ENCODE assay signal across 1 cellular context in the genomic region with DNA sequence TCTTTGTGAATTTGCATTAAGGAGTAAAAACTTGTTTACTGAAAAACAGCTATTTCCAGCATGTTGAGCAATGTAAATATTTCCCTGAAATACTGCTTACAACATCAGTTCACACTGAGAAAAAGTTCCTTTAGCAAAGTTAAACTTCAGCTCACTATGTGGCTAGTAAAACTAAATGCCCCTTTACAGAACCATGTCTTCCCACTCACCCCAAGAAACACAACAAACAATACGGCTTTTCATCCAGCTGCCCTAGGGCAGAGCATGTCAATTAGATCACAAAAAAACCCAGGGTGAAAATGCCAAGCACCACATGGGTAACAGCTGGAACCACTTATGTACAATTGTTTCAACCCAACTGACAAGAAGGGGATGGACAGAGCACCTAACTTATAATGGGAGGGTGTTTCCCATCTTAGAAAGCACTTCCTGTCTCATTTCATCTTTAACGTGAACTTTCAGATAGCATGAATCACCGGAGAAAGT.
A peak's percentile ranks its signal among the peaks of the same experiment; 100 is the strongest.
TF ChIP-seq lines count a peak whose summit lies in the region.

No MANE protein-coding gene starts in this region.

TF ChIP-seq in liver, 16 proteins besides CTCF, POLR2A, EP300 and RAD21 (continued from another document):
- peak; percentile 47 for TF ChIP-seq REST (IDR thresholded peaks at IDR 0.05)
- peak; percentile 18 for TF ChIP-seq YY1 (IDR thresholded peaks at IDR 0.05)
- TF ChIP-seq MAX (IDR thresholded peaks at IDR 0.05), result no peak
- TF ChIP-seq RXRA (IDR thresholded peaks at IDR 0.05), result peak; percentile 62 to 74
